30 cellular contexts compared by ENCODE assay signal in the genomic region with DNA sequence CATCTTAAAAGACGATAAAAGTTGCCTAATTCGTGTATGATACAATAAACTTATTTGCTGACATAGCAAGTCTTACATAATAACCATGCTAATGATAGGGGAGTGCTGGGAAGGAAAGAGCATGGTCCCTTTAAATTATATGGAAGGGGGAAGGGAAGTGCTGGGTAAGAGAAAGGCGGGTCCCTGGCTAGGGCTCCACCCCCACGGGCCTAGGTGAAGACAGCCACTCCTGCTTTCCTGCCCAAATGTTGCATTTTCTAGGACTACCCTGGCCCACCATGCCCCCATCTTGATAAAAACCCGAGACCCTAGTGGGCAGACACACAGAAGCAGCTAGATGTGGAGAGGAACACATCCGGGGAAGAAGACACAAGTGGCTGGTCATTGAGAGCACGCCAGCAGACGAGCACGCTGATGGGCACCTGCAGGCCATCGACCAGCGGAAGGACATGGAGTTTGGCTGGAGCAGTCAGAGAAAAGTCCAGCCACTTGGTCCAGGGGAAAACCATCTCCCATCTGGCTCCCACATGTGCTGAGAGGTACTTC.
DNase-seq lines count a peak whose midpoint lies in the region; ATAC-seq and TF ChIP-seq lines count a peak whose summit lies in the region.
"Had no signal": no experiment of that assay in that cellular context is flagged by ENCODE, and none has a peak within 500 bp of the region (broad histone marks: within the 10 kb centered on the region; RNA-seq: fewer than 3 reads in every experiment).

No MANE protein-coding gene starts in this region.

- H4K91ac ChIP-seq in H9 (ENCODE audit: insufficient read length, low read depth, low read length) (no peak overlapping the region), trophoblast cell (ENCODE audit: low read depth, low read length) (peak overlapping the region; percentile 78)

- no peak overlapping the region for H3K56ac ChIP-seq in H9 (ENCODE audit: insufficient read length, low read depth, low read length)

- DNase-seq in H9 = no peak
- DNase-seq in SW480 (ENCODE audit: low spot score) = peak; percentile 88
- peak; percentile 12 for DNase-seq in fibroblast of villous mesenchyme (ENCODE audit: low read depth)
- no peak for DNase-seq in trophoblast cell
- DNase-seq in left lobe of liver (ENCODE audit: low spot score) = no peak
- DNase-seq in NCI-H2081 (lab: John Stamatoyannopoulos, UW) = no peak
- DNase-seq: activated CD4-positive, alpha-beta T cell treated with anti-CD3 and anti-CD28 coated beads, Interleukin-2, amount 50 U/mL, for 48 hours; activated CD4-positive, CD25-positive, alpha-beta regulatory T cell treated with anti-CD3 and anti-CD28 coated beads, Interleukin-2, amount 50 U/mL, for 72 hours; activated naive CD4-positive, alpha-beta T cell treated with Interleukin-2 at 50 U/mL for 16 hours; dermis blood vessel endothelial cell; hypothalamus; immature natural killer cell; Karpas-422; left cardiac atrium; NCI-H1417 treated with DMSO at 0.1 percent for 48 hours; NCI-H2081 treated with DMSO at 0.1 percent for 48 hours; NCI-H226; NCI-H69; nucleus accumbens; PC-9; SHP77 treated with DMSO at 0.1 percent for 48 hours; stimulated activated CD4-positive, alpha-beta T cell treated with anti-CD3 and anti-CD28 coated beads, Interleukin-12 subunit alpha, Interleukin-12 subunit beta, amount 100 ng/mL, for 4 hours; stimulated activated CD4-positive, alpha-beta T cell treated with anti-CD3 and anti-CD28 coated beads, Interleukin-2, amount 100 ng/mL, for 48 hours; transverse colon had no signal

- H3K9me3 ChIP-seq in H9 (ENCODE audit: control insufficient read depth, low read depth, low read length) = no peaks in the 10 kb centered on the region
- H3K9me3 ChIP-seq in trophoblast cell (ENCODE audit: insufficient read depth, low read depth, low read length) = no peaks in the 10 kb centered on the region
- H3K9me3 ChIP-seq in gastroesophageal sphincter = no peaks in the 10 kb centered on the region
- H3K9me3 ChIP-seq: BLaER1, prostate gland, transverse colon had no signal

- peak overlapping the region in 2 of 3 experiments; percentile 56 to 64; a peak in 2 of 7 replicates for H3K27ac Mint-ChIP-seq in H9
- H3K27ac Mint-ChIP-seq: immature natural killer cell had no signal

- H3K14ac ChIP-seq in H9 (ENCODE audit: insufficient read depth, low read length) (no peak overlapping the region), trophoblast cell (ENCODE audit: low read length) (peak overlapping the region; percentile 7)

- no peak overlapping the region for H4K8ac ChIP-seq in H9 (replicated peaks; ENCODE audit: insufficient read length, low read depth, low read length)
- no peak overlapping the region for H4K8ac ChIP-seq in trophoblast cell (ENCODE audit: low read depth, low read length)

- no peak for TF ChIP-seq POLR2A in gastroesophageal sphincter (IDR thresholded peaks at IDR 0.05)

- H2BK5ac ChIP-seq in H9 (ENCODE audit: insufficient read length, low read length) = no peak overlapping the region
- no peak overlapping the region for H2BK5ac ChIP-seq in trophoblast cell (ENCODE audit: low read depth, low read length, poor library complexity)

- peaks cover 31 to 32% of the 10 kb centered on the region in 2 experiments for H3K4me1 Mint-ChIP-seq in H9
- H3K4me1 Mint-ChIP-seq: central memory CD8-positive, alpha-beta T cell; immature natural killer cell had no signal

- H2AK5ac ChIP-seq in H9 (ENCODE audit: insufficient read length, low read length) (no peak overlapping the region), trophoblast cell (ENCODE audit: low read length) (peak overlapping the region; percentile 30)

- H3K23ac ChIP-seq in H9 (ENCODE audit: insufficient read length, low read depth, low read length) (no peak overlapping the region), trophoblast cell (ENCODE audit: low read length) (no peak overlapping the region)

- H3K9ac ChIP-seq in H9 (ENCODE audit: extremely low read depth, insufficient read length, low read length) (no peak overlapping the region), trophoblast cell (ENCODE audit: low read length) (no peak overlapping the region)
- H3K9ac ChIP-seq: BLaER1 had no signal

- H3T11ph ChIP-seq in H9 (ENCODE audit: low read length) = no peak overlapping the region

- ATAC-seq in gastroesophageal sphincter (no peak), left lobe of liver (no peak), GM21381 (IDR thresholded peaks at IDR 0.05; ENCODE audit: unreplicated experiment) (no peak)
- ATAC-seq: left cardiac atrium, sciatic nerve had no signal

- H3K36me3 Mint-ChIP-seq in H9 (ENCODE audit: insufficient read depth in 1 of 3, low read depth in 3 of 3) = peaks cover 2 to 3% (median 2%) of the 10 kb centered on the region in 3 experiments

- H3K18ac ChIP-seq in H9 (ENCODE audit: insufficient read length, low read depth, low read length) (no peak overlapping the region), trophoblast cell (ENCODE audit: low read length) (no peak overlapping the region)

- H3K27ac ChIP-seq in H9 (ENCODE audit: insufficient read length, low read depth, low read length) (no peak overlapping the region), trophoblast cell (ENCODE audit: low read depth, low read length) (no peak overlapping the region), gastroesophageal sphincter (no peak overlapping the region)
- H3K27ac ChIP-seq: BLaER1, PC-9, prostate gland had no signal

- no peak overlapping the region for H3K4me2 ChIP-seq in H9 (ENCODE audit: insufficient read depth, insufficient read length, low read length)
- H3K4me2 ChIP-seq in trophoblast cell (ENCODE audit: low read length) = no peak overlapping the region
- H3K4me2 ChIP-seq: BLaER1 had no signal

- no peaks in the 10 kb centered on the region; the same call in 1 of the 2 replicates for H3K4me1 ChIP-seq in H9 (ENCODE audit: insufficient read depth, low read length)
- H3K4me1 ChIP-seq in trophoblast cell (ENCODE audit: control insufficient read depth in 1 of 2, insufficient read depth in 2 of 2, low read length in 2 of 2) = peaks cover 0 to 4% of the 10 kb centered on the region in 2 experiments
- H3K4me1 ChIP-seq in gastroesophageal sphincter = no peaks in the 10 kb centered on the region
- H3K4me1 ChIP-seq: BLaER1, prostate gland had no signal

- H3K23me2 ChIP-seq in H9 (ENCODE audit: insufficient read length, low read depth, low read length, poor library complexity, severe bottlenecking) = no peaks in the 10 kb centered on the region

- no peak overlapping the region for H4K5ac ChIP-seq in H9 (ENCODE audit: insufficient read length, low read depth, low read length)

- no peak overlapping the region for H4K12ac ChIP-seq in trophoblast cell (ENCODE audit: low read depth, low read length)

- H2AFZ ChIP-seq in H9 (ENCODE audit: low read length) = no peak overlapping the region
- no peak overlapping the region for H2AFZ ChIP-seq in trophoblast cell (ENCODE audit: insufficient read depth, low read length, poor library complexity)
- H2AFZ ChIP-seq: PC-9 had no signal

- H2BK12ac ChIP-seq in H9 (ENCODE audit: insufficient read length, low read depth, low read length) (no peak overlapping the region), trophoblast cell (ENCODE audit: low read length) (peak overlapping the region; percentile 32)

- WGBS in H9 (ENCODE audit: extremely low coverage, insufficient read length, low lambda C conversion rate) = no CpG with 5 or more reads among the region's 11 CpGs
- WGBS in trophoblast cell (ENCODE audit: extremely low coverage, insufficient coverage, insufficient read length) = no CpG with 5 or more reads among the region's 11 CpGs
- 90 to 93% methylated on average over 3 to 4 of the region's 11 CpGs for WGBS in gastroesophageal sphincter (ENCODE audit: low coverage in 1 of 2), 2 donors

- no peak overlapping the region for H3K4me3 Mint-ChIP-seq in H9
- H3K4me3 Mint-ChIP-seq: central memory CD8-positive, alpha-beta T cell; immature natural killer cell had no signal

- H3K9me3 Mint-ChIP-seq in H9 = peaks cover 3% of the 10 kb centered on the region in 2 experiments; a peak in 3 of 5 replicates

- no peak overlapping the region for H2BK20ac ChIP-seq in H9 (ENCODE audit: low read depth, low read length, poor library complexity, severe bottlenecking)

- H3K27me3 Mint-ChIP-seq in H9 (ENCODE audit: low read depth) = no peaks in the 10 kb centered on the region
- H3K27me3 Mint-ChIP-seq: central memory CD8-positive, alpha-beta T cell had no signal

- H2BK15ac ChIP-seq in H9 (ENCODE audit: low read depth, low read length) = no peak overlapping the region; the same call in 1 of the 2 replicates

- no peak overlapping the region for H3K4me3 ChIP-seq in fibroblast of villous mesenchyme (ENCODE audit: low read depth, low read length)
- no peak overlapping the region for H3K4me3 ChIP-seq in trophoblast cell (ENCODE audit: low read depth, low read length)
- no peak overlapping the region for H3K4me3 ChIP-seq in gastroesophageal sphincter
- H3K4me3 ChIP-seq: BLaER1, PC-9, prostate gland, transverse colon had no signal

- H3K79me2 ChIP-seq in H9 (ENCODE audit: insufficient read depth, low read length) = no peaks in the 10 kb centered on the region
- no peaks in the 10 kb centered on the region for H3K79me2 ChIP-seq in trophoblast cell (ENCODE audit: control insufficient read depth, insufficient read depth, low read length, poor library complexity)

- H3K4ac ChIP-seq in H9 (ENCODE audit: low read depth, low read length) = no peak overlapping the region
- no peak overlapping the region for H3K4ac ChIP-seq in trophoblast cell (ENCODE audit: low read depth, low read length)

- H3K36me3 ChIP-seq in trophoblast cell (ENCODE audit: control insufficient read depth in 1 of 2, insufficient read depth in 2 of 2, low read length in 2 of 2) (no peaks in the 10 kb centered on the region), gastroesophageal sphincter (no peaks in the 10 kb centered on the region)
- H3K36me3 ChIP-seq: BLaER1, prostate gland, transverse colon had no signal

- no peaks in the 10 kb centered on the region for H4K20me1 ChIP-seq in H9 (ENCODE audit: control insufficient read depth, insufficient read depth, insufficient read length)
- H4K20me1 ChIP-seq: BLaER1 had no signal

- TF ChIP-seq EP300 in gastroesophageal sphincter (IDR thresholded peaks at IDR 0.05) = no peak

- H3K27me3 ChIP-seq in H9 (ENCODE audit: insufficient read depth, low read length) (no peaks in the 10 kb centered on the region), trophoblast cell (ENCODE audit: insufficient read depth, low read length) (no peaks in the 10 kb centered on the region), gastroesophageal sphincter (no peaks in the 10 kb centered on the region)
- H3K27me3 ChIP-seq: BLaER1, transverse colon had no signal

- TF ChIP-seq CTCF in H9 (conservative IDR thresholded peaks at IDR 0.05) (no peak), fibroblast of villous mesenchyme (IDR thresholded peaks at IDR 0.05; ENCODE audit: insufficient read depth, low read depth, low read length) (no peak), gastroesophageal sphincter (IDR thresholded peaks at IDR 0.05) (no peak)

- no peaks in the 10 kb centered on the region for H3K79me1 ChIP-seq in H9 (ENCODE audit: insufficient read depth, low read depth, low read length, poor library complexity, severe bottlenecking)
- peaks cover 4% of the 10 kb centered on the region for H3K79me1 ChIP-seq in trophoblast cell (ENCODE audit: low read length)

- H2BK120ac ChIP-seq in H9 (ENCODE audit: low read depth, low read length, poor library complexity, severe bottlenecking) (no peak overlapping the region), trophoblast cell (ENCODE audit: insufficient read depth, low read length, poor library complexity) (no peak overlapping the region)

Comparison
In these comparisons a context has a peak if more than half of its experiments do, and no peak if none do; other contexts are left out.
1. DNase-seq: peak in SW480 (single experiment) and fibroblast of villous mesenchyme (single experiment); none in H9 (single experiment), trophoblast cell (0 of 2), left lobe of liver (single experiment) and NCI-H2081 (0 of 2).